Comparison of ENCODE assay signal across 26 cellular contexts in the genomic region with DNA sequence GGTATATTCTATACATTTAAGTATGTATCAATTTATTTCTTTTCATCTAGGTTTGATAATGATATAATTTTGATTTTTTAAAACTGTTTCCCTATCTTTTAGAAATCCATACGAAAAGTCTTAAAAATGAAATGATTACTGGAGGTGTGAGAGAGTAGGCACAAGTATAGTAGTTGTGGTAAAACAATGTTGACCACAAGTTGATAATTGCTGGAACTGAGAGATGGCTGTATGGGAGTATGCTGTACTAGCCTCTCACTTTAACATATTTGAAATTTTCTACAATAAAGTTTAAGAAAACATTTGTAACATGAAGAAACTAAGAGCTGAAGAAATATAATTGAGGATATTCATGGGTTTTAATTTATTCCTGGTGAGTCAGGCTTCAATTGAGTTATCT. TPM values are rescaled to one million over a fixed set of nuclear protein-coding genes. Genes with fewer than 3 reads are reported as not detected.
DNase-seq lines count a peak whose midpoint lies in the region; ATAC-seq lines count a peak whose summit lies in the region.
"Had no signal": no experiment of that assay in that cellular context is flagged by ENCODE, and none has a peak within 500 bp of the region (broad histone marks: within the 10 kb centered on the region; RNA-seq: fewer than 3 reads in every experiment).

No MANE protein-coding gene starts in this region.

- DNase-seq in activated CD4-positive, alpha-beta T cell treated with anti-CD3 and anti-CD28 coated beads, Interleukin-2, amount 10 ng/mL, durations not matched to agents 24 days and 14 days, result no peak
- DNase-seq in NCI-H1417 treated with DMSO at 0.1 percent for 48 hours (lab: John Stamatoyannopoulos, UW), result no peak
- DNase-seq in iPS-NIHi7 (ENCODE audit: extremely low spot score), result no peak
- DNase-seq in CD8-positive, alpha-beta memory T cell, result no peak
- DNase-seq: activated CD8-positive, alpha-beta memory T cell treated with anti-CD3 and anti-CD28 coated beads, Interleukin-2, amount 10 ng/mL, durations not matched to agents 7 days and 5 days; CD8-positive, alpha-beta T cell; kidney; mesendoderm; NCI-H1436 treated with DMSO at 0.1 percent for 48 hours; NCI-H774; PC-3; SJCRH30 had no signal

- no peak overlapping the region for H3K27ac Mint-ChIP-seq in activated CD4-positive, alpha-beta T cell treated with anti-CD3 and anti-CD28 coated beads, Interleukin-2, amount 10 ng/mL, durations not matched to agents 24 days and 14 days
- no peak overlapping the region for H3K27ac Mint-ChIP-seq in CD8-positive, alpha-beta memory T cell
- H3K27ac Mint-ChIP-seq: activated CD8-positive, alpha-beta memory T cell treated with anti-CD3 and anti-CD28 coated beads, Interleukin-2, amount 10 ng/mL, durations not matched to agents 7 days and 5 days; CD8-positive, alpha-beta T cell; T-helper 2 cell treated with Interferon-gamma antibody and Interleukin-4, amounts not matched to agents 5 μg/mL and 100 μg/mL, for 36 hours had no signal

- H3K27me3 Mint-ChIP-seq in activated CD4-positive, alpha-beta T cell treated with anti-CD3 and anti-CD28 coated beads, Interleukin-2, amount 10 ng/mL, durations not matched to agents 24 days and 14 days, result no peaks in the 10 kb centered on the region
- peaks cover 0 to 4% of the 10 kb centered on the region in 2 donors for H3K27me3 Mint-ChIP-seq in CD8-positive, alpha-beta memory T cell
- H3K27me3 Mint-ChIP-seq: central memory CD8-positive, alpha-beta T cell had no signal

- CTCF ChIA-PET in CD8-positive, alpha-beta memory T cell (lab: Charles Lee), result no interaction called here

- H3K36me3 Mint-ChIP-seq in activated CD4-positive, alpha-beta T cell treated with anti-CD3 and anti-CD28 coated beads, Interleukin-2, amount 10 ng/mL, durations not matched to agents 24 days and 14 days (ENCODE audit: low read depth), result no peaks in the 10 kb centered on the region
- no peaks in the 10 kb centered on the region for H3K36me3 Mint-ChIP-seq in CD8-positive, alpha-beta memory T cell
- H3K36me3 Mint-ChIP-seq: activated CD8-positive, alpha-beta memory T cell treated with anti-CD3 and anti-CD28 coated beads, Interleukin-2, amount 10 ng/mL, durations not matched to agents 7 days and 5 days; CD8-positive, alpha-beta T cell had no signal

- no peak overlapping the region for H3K4me3 ChIP-seq in CD8-positive, alpha-beta memory T cell (ENCODE audit: low read length)
- H3K4me3 ChIP-seq: hepatocyte, SJCRH30, smooth muscle cell had no signal

- H3K4me3 Mint-ChIP-seq in activated CD4-positive, alpha-beta T cell treated with anti-CD3 and anti-CD28 coated beads, Interleukin-2, amount 10 ng/mL, durations not matched to agents 24 days and 14 days, result no peak overlapping the region
- H3K4me3 Mint-ChIP-seq in CD8-positive, alpha-beta memory T cell, result no peak overlapping the region
- H3K4me3 Mint-ChIP-seq: activated CD8-positive, alpha-beta memory T cell treated with anti-CD3 and anti-CD28 coated beads, Interleukin-2, amount 10 ng/mL, durations not matched to agents 7 days and 5 days; CD8-positive, alpha-beta T cell; central memory CD8-positive, alpha-beta T cell; T-helper 2 cell treated with Interferon-gamma antibody and Interleukin-4, amounts not matched to agents 5 μg/mL and 100 μg/mL, for 36 hours had no signal

- H3K4me1 Mint-ChIP-seq in activated CD4-positive, alpha-beta T cell treated with anti-CD3 and anti-CD28 coated beads, Interleukin-2, amount 10 ng/mL, durations not matched to agents 24 days and 14 days, result no peaks in the 10 kb centered on the region
- peaks cover 0 to 3% (median under 1%) of the 10 kb centered on the region in 3 donors for H3K4me1 Mint-ChIP-seq in CD8-positive, alpha-beta memory T cell
- H3K4me1 Mint-ChIP-seq: activated CD8-positive, alpha-beta memory T cell treated with anti-CD3 and anti-CD28 coated beads, Interleukin-2, amount 10 ng/mL, durations not matched to agents 7 days and 5 days; central memory CD8-positive, alpha-beta T cell had no signal

- no peak overlapping the region for H3K27ac ChIP-seq in CD8-positive, alpha-beta memory T cell (ENCODE audit: low read depth, low read length)
- H3K27ac ChIP-seq: hepatocyte, SJCRH30 had no signal

- H3K36me3 ChIP-seq in CD8-positive, alpha-beta memory T cell (ENCODE audit: insufficient read depth, low read length), result no peaks in the 10 kb centered on the region
- H3K36me3 ChIP-seq: SJCRH30 had no signal

- intact Hi-C loops in activated CD4-positive, alpha-beta T cell treated with anti-CD3 and anti-CD28 coated beads, Interleukin-2, amount 10 ng/mL, durations not matched to agents 24 days and 14 days (cut with micrococcal nuclease), result no loop called here

- H3K9me3 ChIP-seq in CD8-positive, alpha-beta memory T cell (ENCODE audit: low read length), result no peaks in the 10 kb centered on the region
- H3K9me3 ChIP-seq: SJCRH30 had no signal

- H3K27me3 ChIP-seq in CD8-positive, alpha-beta memory T cell (ENCODE audit: insufficient read depth, low read length, poor library complexity, severe bottlenecking), result no peaks in the 10 kb centered on the region
- H3K27me3 ChIP-seq: hepatocyte, SJCRH30 had no signal

- no peaks in the 10 kb centered on the region for H3K4me1 ChIP-seq in CD8-positive, alpha-beta memory T cell (ENCODE audit: insufficient read depth, low read length)

- peaks cover 2% of the 10 kb centered on the region for H3K9me3 Mint-ChIP-seq in activated CD4-positive, alpha-beta T cell treated with anti-CD3 and anti-CD28 coated beads, Interleukin-2, amount 10 ng/mL, durations not matched to agents 24 days and 14 days
- peaks cover 2 to 10% (median 3%) of the 10 kb centered on the region in 5 donors for H3K9me3 Mint-ChIP-seq in CD8-positive, alpha-beta memory T cell
- H3K9me3 Mint-ChIP-seq: central memory CD8-positive, alpha-beta T cell; T-helper 2 cell treated with Interferon-gamma antibody and Interleukin-4, amounts not matched to agents 5 μg/mL and 100 μg/mL, for 36 hours had no signal

- POLR2A ChIA-PET in CD8-positive, alpha-beta memory T cell (lab: Charles Lee), result no interaction called here

- ATAC-seq in GM18873 (IDR thresholded peaks at IDR 0.05; ENCODE audit: low FRiP score, unreplicated experiment) (peak; percentile 98), GM21528 (IDR thresholded peaks at IDR 0.05; ENCODE audit: low FRiP score, unreplicated experiment) (peak; percentile 94), HG03060 (IDR thresholded peaks at IDR 0.05; ENCODE audit: low read depth, unreplicated experiment) (peak; percentile 62), HG03521 (IDR thresholded peaks at IDR 0.05; ENCODE audit: unreplicated experiment) (peak; percentile 78)
- ATAC-seq: activated CD8-positive, alpha-beta memory T cell treated with anti-CD3 and anti-CD28 coated beads, Interleukin-2, amount 10 ng/mL, durations not matched to agents 7 days and 5 days; CD8-positive, alpha-beta T cell; PC-3 had no signal

RNA-seq across cellular contexts. Expression of gene FSHB, which starts 30.0 kb away (rescaled TPM):
- not detected in 2 replicates for total RNA-seq in activated CD4-positive, alpha-beta T cell treated with anti-CD3 and anti-CD28 coated beads, Interleukin-2, amount 10 ng/mL, durations not matched to agents 24 days and 14 days
- not detected for total RNA-seq in CD8-positive, alpha-beta memory T cell
- not detected for polyA plus RNA-seq in CD8-positive, alpha-beta memory T cell
- total RNA-seq: activated CD8-positive, alpha-beta memory T cell treated with anti-CD3 and anti-CD28 coated beads, Interleukin-2, amount 10 ng/mL, durations not matched to agents 7 days and 5 days; CD8-positive, alpha-beta T cell; Daoy; H4; hepatocyte; kidney; LHCN-M2; PC-3; pulmonary artery endothelial cell; SJCRH30; smooth muscle cell; temporal lobe had no signal
- polyA plus RNA-seq: hepatocyte, neural cell, smooth muscle cell had no signal
